ENCODE assay signal across 1 cellular context in the genomic region with DNA sequence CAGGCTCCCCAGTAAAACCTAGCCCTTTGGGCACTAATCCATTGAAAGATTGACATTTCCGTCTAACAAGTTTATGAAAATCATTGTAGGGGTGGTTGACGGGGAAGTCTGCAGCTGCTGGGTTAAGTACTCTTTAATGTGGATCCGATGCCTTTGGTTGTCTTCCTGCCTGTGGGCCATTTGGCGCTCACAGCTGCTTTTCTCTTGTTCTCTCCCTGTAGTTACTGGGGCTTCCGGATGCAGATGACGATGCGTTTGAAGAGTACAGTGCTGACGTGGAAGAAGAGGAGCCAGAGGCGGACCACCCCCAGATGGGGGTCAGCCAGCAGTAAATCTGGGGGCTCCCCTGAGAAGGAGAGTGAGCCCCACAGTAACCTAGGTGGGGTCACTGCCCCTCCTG.
TF ChIP-seq lines count a peak whose summit lies in the region.

No MANE protein-coding gene starts in this region.

TF ChIP-seq in GM23338, 12 proteins besides CTCF, POLR2A, EP300 and RAD21 (continued from another document):
- TF ChIP-seq REST (IDR thresholded peaks at IDR 0.05; ENCODE audit: unreplicated experiment) (no peak), ZNF331 (CRISPR knock-in tag; IDR thresholded peaks at IDR 0.05; ENCODE audit: low read depth) (no peak), NANOG (IDR thresholded peaks at IDR 0.05; ENCODE audit: borderline replicate concordance) (no peak), JUNB (IDR thresholded peaks at IDR 0.05; ENCODE audit: unreplicated experiment) (no peak), ZNF462 (CRISPR knock-in tag; IDR thresholded peaks at IDR 0.05) (no peak), CREB1 (CRISPR knock-in tag; IDR thresholded peaks at IDR 0.05; ENCODE audit: low read depth) (no peak), EZH2phosphoT487 (IDR thresholded peaks at IDR 0.05; ENCODE audit: unreplicated experiment) (no peak)
